In the genomic region with DNA sequence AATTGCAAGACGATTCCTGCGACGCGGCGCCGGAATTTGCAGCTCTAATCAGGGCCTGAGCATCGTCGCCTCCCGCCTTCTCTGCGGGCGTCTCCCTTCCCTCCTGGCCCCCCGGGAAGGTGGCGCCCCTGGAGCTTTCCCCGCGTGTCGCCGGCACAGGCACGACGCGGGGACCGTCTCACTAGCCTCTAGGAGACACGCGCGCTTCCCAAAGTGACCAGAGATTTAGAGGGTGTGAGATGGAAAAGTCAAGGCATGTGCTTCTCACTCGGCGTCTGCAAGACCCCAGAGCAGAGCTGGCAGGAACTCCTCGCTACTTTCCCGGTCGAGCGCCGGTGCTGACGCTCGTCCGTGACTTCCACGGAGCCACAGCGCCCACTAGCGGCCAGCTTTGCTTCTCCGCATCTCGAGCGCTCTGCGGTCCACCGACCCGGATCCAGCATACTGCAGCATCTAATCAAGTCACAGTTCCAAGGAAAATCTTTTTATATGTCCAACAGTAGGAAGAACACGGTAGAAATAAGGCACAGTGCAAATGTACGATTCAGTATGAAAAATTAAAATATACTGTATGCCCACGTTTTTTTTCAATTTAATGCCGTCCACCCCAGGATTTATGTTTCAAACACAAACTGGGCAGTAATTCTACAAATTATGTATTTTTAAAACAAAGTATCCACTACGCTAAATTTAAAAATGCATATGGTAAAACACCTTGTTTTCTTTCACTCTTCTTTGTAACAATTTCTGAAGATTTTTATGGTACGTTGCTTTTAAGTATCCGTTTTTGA, we compare ENCODE assay signal across 8 cellular contexts. TPM values are rescaled to one million over a fixed set of nuclear protein-coding genes. Genes with fewer than 3 reads are reported as not detected.
A peak's percentile ranks its signal among the peaks of the same experiment; 100 is the strongest.
DNase-seq lines count a peak whose midpoint lies in the region; ATAC-seq and TF ChIP-seq lines count a peak whose summit lies in the region.

No MANE protein-coding gene starts in this region.

- H3K27me3 ChIP-seq in AG04450 (ENCODE audit: control insufficient read depth, insufficient read depth, low read length), result no peaks in the 10 kb centered on the region
- H3K27me3 ChIP-seq in colonic mucosa, result no peaks in the 10 kb centered on the region

- DNase-seq in AG04450 (ENCODE audit: low read depth, low spot score) (peak; percentile 72), NCI-H345 treated with DMSO at 0.1 percent for 48 hours (lab: John Stamatoyannopoulos, UW; ENCODE audit: unreplicated experiment) (peak; percentile 88), colonic mucosa (peak; percentile 96), left lobe of liver (ENCODE audit: low spot score) (peak; percentile 87)
- DNase-seq in activated CD4-positive, alpha-beta T cell treated with anti-CD3 and anti-CD28 coated beads for 48 hours, result peak; percentile 91
- DNase-seq in stimulated activated CD4-positive, alpha-beta T cell treated with anti-CD3 and anti-CD28 coated beads, Interleukin-2, amount 100 ng/mL, for 24 hours, result peak; percentile 92 to 95

- H3K4me1 ChIP-seq in colonic mucosa, result no peaks in the 10 kb centered on the region

- intact Hi-C loops in colonic mucosa (cut with DNase I), result loop anchor here (5.0 to 10.0 kb wide), 4 partner anchors 81 to 1964 kb away; no protein-coding TSS in a partner anchor

- peak overlapping the region; percentile 71 for H3K4me3 ChIP-seq in AG04450 (ENCODE audit: low read depth, low read length)
- H3K4me3 ChIP-seq in colonic mucosa, result peak overlapping the region; percentile 85

- TF ChIP-seq CTCF in AG04450 (IDR thresholded peaks at IDR 0.05; ENCODE audit: low read depth, low read length) (peak; percentile 97), colonic mucosa (IDR thresholded peaks at IDR 0.05) (peak; percentile 96)

- ATAC-seq in GM18867 (IDR thresholded peaks at IDR 0.05; ENCODE audit: unreplicated experiment) (peak; percentile 38), HG03135 (IDR thresholded peaks at IDR 0.05; ENCODE audit: unreplicated experiment) (peak; percentile 37), left lobe of liver (peak; percentile 77)

- peak overlapping the region; percentile 67 to 72 for H3K9ac ChIP-seq in colonic mucosa (ENCODE audit: low read depth in 2 of 2, low read length in 2 of 2)

- H3K9me3 ChIP-seq in AG04450 (ENCODE audit: control insufficient read depth, insufficient read depth, low read length), result no peaks in the 10 kb centered on the region; the same call in 1 of the 2 replicates
- H3K9me3 ChIP-seq in colonic mucosa, result no peaks in the 10 kb centered on the region

- CTCF ChIA-PET in AG04450 (lab: Charles Lee), result interaction anchor here (0.7 to 3.8 kb wide), 24 partner anchors 9 to 1968 kb away, joined by 3 to 46 read pairs (median 5); no protein-coding TSS in a partner anchor

- H3K27ac ChIP-seq in AG04450 (ENCODE audit: low read depth, low read length) (no peak overlapping the region), colonic mucosa (peak overlapping the region; percentile 75)

- no peaks in the 10 kb centered on the region for H3K36me3 ChIP-seq in colonic mucosa

- POLR2A ChIA-PET in AG04450 (lab: Yijun Ruan, JAX), result interaction anchor here (0.8 kb wide), 1 partner anchor 32 kb away, joined by 3 read pairs; the partner anchor contains the start of gene ARGLU1

RNA-seq across cellular contexts. Expression of gene EFNB2, which starts 1.0 kb away (rescaled TPM):
- polyA plus RNA-seq in AG04450 (2011; rRNA removed), result 2.6 and 3.0 TPM in 2 replicates
- 4.0 and 4.6 TPM in 2 replicates for polyA minus RNA-seq in AG04450 (2011; rRNA and poly(A)+ RNA removed)
- total RNA-seq in colonic mucosa (100 to 1,000 TPM in 1 of 2 donors, 10 to 100 TPM in 1; 41.8 to 104 TPM), left lobe of liver (4.3 TPM)

RNA-seq across cellular contexts. Expression of gene ARGLU1, which starts 31.5 kb away (rescaled TPM):
- polyA plus RNA-seq in AG04450 (2011; rRNA removed), result 53.3 and 80.3 TPM in 2 replicates
- polyA minus RNA-seq in AG04450 (2011; rRNA and poly(A)+ RNA removed), result 7.6 and 11.6 TPM in 2 replicates
- total RNA-seq in colonic mucosa (10 to 100 TPM; 58.7 to 60.0 TPM), left lobe of liver (22.6 TPM)
